In the genomic region with DNA sequence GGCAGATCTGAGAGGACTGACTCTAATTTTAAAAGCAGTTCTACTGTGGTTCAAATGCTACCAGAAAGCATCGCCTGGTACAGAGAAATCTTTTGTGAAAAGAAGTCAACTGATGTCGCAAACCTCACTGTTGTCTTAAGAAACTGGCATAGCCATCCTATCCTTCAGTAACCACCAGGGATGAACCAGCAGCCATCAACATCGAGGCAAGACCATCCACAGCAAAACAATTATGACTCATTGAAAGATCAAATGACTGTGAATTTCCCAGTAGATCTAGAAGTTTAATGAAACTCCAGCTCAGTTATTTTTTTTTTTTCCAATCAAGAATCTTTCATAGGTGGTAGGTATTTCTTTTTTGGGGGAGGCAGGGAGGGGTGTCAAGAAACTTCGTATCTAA, we compare ENCODE assay signal across 22 cellular contexts. TPM values are rescaled to one million over a fixed set of nuclear protein-coding genes. Genes with fewer than 3 reads are reported as not detected.
A peak's percentile ranks its signal among the peaks of the same experiment; 100 is the strongest.
DNase-seq lines count a peak whose midpoint lies in the region; TF ChIP-seq lines count a peak whose summit lies in the region.
"Had no signal": no experiment of that assay in that cellular context is flagged by ENCODE, and none has a peak within 500 bp of the region (broad histone marks: within the 10 kb centered on the region; RNA-seq: fewer than 3 reads in every experiment).

No MANE protein-coding gene starts in this region.

- no peak for DNase-seq in activated CD4-positive, alpha-beta T cell treated with anti-CD3 and anti-CD28 coated beads, Interleukin-2, amount 10 ng/mL, durations not matched to agents 7 days and 5 days
- no peak for DNase-seq in activated CD4-positive, alpha-beta T cell treated with anti-CD3 and anti-CD28 coated beads for 4 hours
- DNase-seq in GM23248 = peak; percentile 20
- peak; percentile 77 for DNase-seq in amniotic epithelial cell (ENCODE audit: low read depth)
- DNase-seq in myocyte (ENCODE audit: low read depth) = peak; percentile 41
- no peak for DNase-seq in NCI-H2107 (lab: John Stamatoyannopoulos, UW)
- DNase-seq in esophagus muscularis mucosa (ENCODE audit: extremely low spot score) = no peak
- no peak for DNase-seq in MM.1S
- DNase-seq: dermis blood vessel endothelial cell; DMS79; erythroblast; islet precursor cell; KG1; naive thymus-derived CD4-positive, alpha-beta T cell; NCI-H1417; NCI-H2171 treated with DMSO at 0.1 percent for 48 hours; Peyer's patch; psoas muscle; spleen; stimulated activated naive B cell treated with anti-CD40 and anti-IgM and Interleukin-4, amounts not matched to agents 10 μg/mL and 1 μg/mL and 100 μg/mL, for 72 hours; trophoblast cell had no signal

- no peaks in the 10 kb centered on the region for H3K36me3 ChIP-seq in GM23248 (ENCODE audit: low read depth)
- no peaks in the 10 kb centered on the region for H3K36me3 ChIP-seq in esophagus muscularis mucosa
- H3K36me3 ChIP-seq in MM.1S (replicated peaks; ENCODE audit: insufficient read depth, low read length) = no peaks in the 10 kb centered on the region
- H3K36me3 ChIP-seq: Peyer's patch had no signal

- peaks cover 12% of the 10 kb centered on the region for H3K36me3 Mint-ChIP-seq in activated CD4-positive, alpha-beta T cell treated with anti-CD3 and anti-CD28 coated beads, Interleukin-2, amount 10 ng/mL, durations not matched to agents 7 days and 5 days (ENCODE audit: low read depth)

- POLR2A ChIA-PET in activated CD4-positive, alpha-beta T cell treated with anti-CD3 and anti-CD28 coated beads, Interleukin-2, amount 10 ng/mL, durations not matched to agents 7 days and 5 days (lab: Charles Lee) = no interaction called here

- 84 to 87% methylated on average over 4 of the region's 4 CpGs for WGBS in GM23248 (ENCODE audit: low coverage in 1 of 2, low lambda C conversion rate in 2 of 2, missing lambda C conversion rate in 2 of 2), 2 experiments
- WGBS in esophagus muscularis mucosa = 94% methylated on average over 4 of the region's 4 CpGs

- no peaks in the 10 kb centered on the region for H3K9me2 ChIP-seq in GM23248 (ENCODE audit: insufficient read depth)
- H3K9me2 ChIP-seq in MM.1S (replicated peaks; ENCODE audit: insufficient read depth, low read length) = no peaks in the 10 kb centered on the region

- TF ChIP-seq POLR2A in esophagus muscularis mucosa (IDR thresholded peaks at IDR 0.05; ENCODE audit: low read depth) = no peak

- H3K9me3 ChIP-seq in GM23248 (ENCODE audit: low read depth) = no peaks in the 10 kb centered on the region
- H3K9me3 ChIP-seq in esophagus muscularis mucosa = no peaks in the 10 kb centered on the region
- H3K9me3 ChIP-seq in MM.1S (replicated peaks; ENCODE audit: insufficient read depth, low read length) = no peaks in the 10 kb centered on the region
- H3K9me3 ChIP-seq: Peyer's patch, psoas muscle had no signal

- H3K4me1 ChIP-seq in GM23248 (ENCODE audit: insufficient read depth) = no peaks in the 10 kb centered on the region
- peaks cover 10 to 18% (median 16%) of the 10 kb centered on the region in 4 donors for H3K4me1 ChIP-seq in esophagus muscularis mucosa
- H3K4me1 ChIP-seq in MM.1S (ENCODE audit: low read length) = peaks cover 9% of the 10 kb centered on the region; the same call in 1 of the 2 replicates
- H3K4me1 ChIP-seq: Peyer's patch had no signal

- intact Hi-C loops in esophagus muscularis mucosa (cut with DNase I) = no loop called here

- peaks cover 6% of the 10 kb centered on the region for H3K9me3 Mint-ChIP-seq in activated CD4-positive, alpha-beta T cell treated with anti-CD3 and anti-CD28 coated beads, Interleukin-2, amount 10 ng/mL, durations not matched to agents 7 days and 5 days

- H3K9ac ChIP-seq in GM23248 (no peak overlapping the region), MM.1S (ENCODE audit: low read length) (no peak overlapping the region)

- peaks cover 15% of the 10 kb centered on the region; the same call in 1 of the 2 replicates for H4K20me1 ChIP-seq in GM23248 (ENCODE audit: insufficient read depth)
- peaks cover 5% of the 10 kb centered on the region; the same call in 1 of the 2 replicates for H4K20me1 ChIP-seq in MM.1S (ENCODE audit: insufficient read depth, low read length)

- TF ChIP-seq EP300 in esophagus muscularis mucosa (IDR thresholded peaks at IDR 0.05) = no peak

- no peaks in the 10 kb centered on the region for H3F3A ChIP-seq in GM23248 (ENCODE audit: insufficient read depth)
- H3F3A ChIP-seq in MM.1S (ENCODE audit: insufficient read depth, low read length) = no peaks in the 10 kb centered on the region

- TF ChIP-seq CTCF in esophagus muscularis mucosa (IDR thresholded peaks at IDR 0.05) (no peak), MM.1S (IDR thresholded peaks at IDR 0.05; ENCODE audit: low read length) (no peak)

- H3K27ac ChIP-seq in GM23248 (no peak overlapping the region), esophagus muscularis mucosa (replicated peaks in 1 of 4) (no peak overlapping the region), MM.1S (ENCODE audit: low read length) (no peak overlapping the region)
- H3K27ac ChIP-seq: C4-2B, Peyer's patch, psoas muscle, spleen had no signal

- peaks cover 40% of the 10 kb centered on the region for H3K4me1 Mint-ChIP-seq in activated CD4-positive, alpha-beta T cell treated with anti-CD3 and anti-CD28 coated beads, Interleukin-2, amount 10 ng/mL, durations not matched to agents 7 days and 5 days

- H2AFZ ChIP-seq in GM23248 (no peak overlapping the region), MM.1S (ENCODE audit: low read length) (no peak overlapping the region)

- in situ Hi-C loops in GM23248 (cut with MboI) = no loop called here

- CTCF ChIA-PET in activated CD4-positive, alpha-beta T cell treated with anti-CD3 and anti-CD28 coated beads, Interleukin-2, amount 10 ng/mL, durations not matched to agents 7 days and 5 days (lab: Charles Lee) = interaction anchor here (1.2 kb wide), 1 partner anchor 10 kb away, joined by 5 read pairs; no protein-coding TSS in a partner anchor

- no peak overlapping the region for H3K4me2 ChIP-seq in GM23248 (ENCODE audit: unreplicated experiment)
- H3K4me2 ChIP-seq in MM.1S (ENCODE audit: low read depth, low read length) = no peak overlapping the region

- H3K27me3 ChIP-seq in GM23248 (replicated peaks; ENCODE audit: insufficient read depth) = no peaks in the 10 kb centered on the region
- H3K27me3 ChIP-seq in esophagus muscularis mucosa = no peaks in the 10 kb centered on the region
- no peaks in the 10 kb centered on the region for H3K27me3 ChIP-seq in MM.1S (replicated peaks; ENCODE audit: insufficient read depth, low read length)
- H3K27me3 ChIP-seq: Peyer's patch, spleen had no signal

- peak overlapping the region; percentile 27 for H3K27ac Mint-ChIP-seq in activated CD4-positive, alpha-beta T cell treated with anti-CD3 and anti-CD28 coated beads, Interleukin-2, amount 10 ng/mL, durations not matched to agents 7 days and 5 days

- H3K4me3 ChIP-seq in GM23248 (no peak overlapping the region), esophagus muscularis mucosa (no peak overlapping the region), MM.1S (ENCODE audit: low read length) (no peak overlapping the region)
- H3K4me3 ChIP-seq: Peyer's patch, psoas muscle, spleen had no signal

- no peak overlapping the region for H3K4me3 Mint-ChIP-seq in activated CD4-positive, alpha-beta T cell treated with anti-CD3 and anti-CD28 coated beads, Interleukin-2, amount 10 ng/mL, durations not matched to agents 7 days and 5 days
- H3K4me3 Mint-ChIP-seq: stimulated activated naive B cell treated with anti-CD40 and anti-IgM and Interleukin-4, amounts not matched to agents 10 μg/mL and 1 μg/mL and 100 μg/mL, for 72 hours had no signal

- H3K79me2 ChIP-seq in GM23248 (ENCODE audit: insufficient read depth) (peaks cover 97% of the 10 kb centered on the region), MM.1S (ENCODE audit: low read length) (peaks cover 72% of the 10 kb centered on the region)

- H3K27me3 Mint-ChIP-seq in activated CD4-positive, alpha-beta T cell treated with anti-CD3 and anti-CD28 coated beads, Interleukin-2, amount 10 ng/mL, durations not matched to agents 7 days and 5 days = no peaks in the 10 kb centered on the region
- H3K27me3 Mint-ChIP-seq: naive thymus-derived CD4-positive, alpha-beta T cell; stimulated activated naive B cell treated with anti-CD40 and anti-IgM and Interleukin-4, amounts not matched to agents 10 μg/mL and 1 μg/mL and 100 μg/mL, for 72 hours had no signal

RNA-seq across cellular contexts. Expression of a gene that starts 20.6 kb away (rescaled TPM):
- total RNA-seq in activated CD4-positive, alpha-beta T cell treated with anti-CD3 and anti-CD28 coated beads, Interleukin-2, amount 10 ng/mL, durations not matched to agents 7 days and 5 days = 10 to 100 TPM; 25.6 to 34.1 TPM
- 6.7 and 11.0 TPM in 2 replicates for total RNA-seq in GM23248 (2014; rRNA removed; shearing (Covaris generic))
- 5.6 and 5.8 TPM in 2 replicates for polyA plus RNA-seq in GM23248 (2016; fragmentation: Nextera tagmentation; extraction: Ambion mirVana)
- total RNA-seq in myocyte = 16.8 and 18.1 TPM in 2 replicates
- 8.4 TPM for polyA plus RNA-seq in myocyte (2012)
- total RNA-seq in esophagus muscularis mucosa = 10 to 100 TPM; 34.0 to 50.7 (median 36.8) TPM

Comparison
In these comparisons a context has a peak if more than half of its experiments do, and no peak if none do; other contexts are left out.
1. DNase-seq: peak in GM23248 (single experiment), amniotic epithelial cell (single experiment) and myocyte (single experiment); none in activated CD4-positive, alpha-beta T cell treated with anti-CD3 and anti-CD28 coated beads, Interleukin-2, amount 10 ng/mL, durations not matched to agents 7 days and 5 days (single experiment), activated CD4-positive, alpha-beta T cell treated with anti-CD3 and anti-CD28 coated beads for 4 hours (0 of 2), NCI-H2107 (single experiment), esophagus muscularis mucosa (single experiment) and MM.1S (single experiment).